Comparison of ENCODE assay signal across 8 cellular contexts in the genomic region with DNA sequence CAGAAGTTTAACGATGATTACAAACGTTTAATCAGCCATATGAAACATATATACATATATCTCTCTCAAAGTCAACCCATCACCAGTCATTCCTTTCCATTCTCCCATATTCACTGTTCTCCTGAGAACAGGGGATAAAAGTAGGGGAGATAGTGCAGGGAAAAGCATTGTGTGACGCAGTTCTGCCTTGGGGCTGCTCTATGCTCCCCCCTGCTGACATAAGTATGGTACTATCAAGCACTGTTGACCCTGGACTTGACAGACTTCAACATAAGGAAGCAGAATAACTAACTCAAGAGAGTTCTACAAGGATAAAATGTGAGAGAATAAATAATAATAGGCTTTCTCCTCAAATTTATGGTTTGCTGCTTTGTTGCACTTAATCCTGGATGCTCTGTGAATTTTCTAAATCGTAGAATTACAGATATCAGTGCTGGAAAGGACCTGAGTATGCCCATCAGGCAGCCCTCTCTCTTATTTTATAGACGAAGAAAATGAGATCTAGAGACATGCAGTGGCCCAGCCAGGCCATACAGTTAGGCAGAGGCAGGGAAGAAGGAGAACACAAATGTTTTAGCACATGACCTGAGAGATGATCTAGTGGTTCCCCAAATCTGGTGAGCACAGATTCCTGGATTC.
DNase-seq lines count a peak whose midpoint lies in the region; ATAC-seq and TF ChIP-seq lines count a peak whose summit lies in the region.

No MANE protein-coding gene starts in this region.

- no peak overlapping the region for H3K4me2 ChIP-seq in H9 (ENCODE audit: insufficient read depth, insufficient read length, low read length)

- H3K9me3 ChIP-seq in H9 (ENCODE audit: control insufficient read depth, low read depth, low read length) (no peaks in the 10 kb centered on the region), adipocyte (ENCODE audit: control insufficient read depth, low read length) (no peaks in the 10 kb centered on the region), iPS DF 6.9 (ENCODE audit: control insufficient read depth, insufficient read depth, low read length) (no peaks in the 10 kb centered on the region), gastroesophageal sphincter (no peaks in the 10 kb centered on the region)

- H3K36me3 ChIP-seq in adipocyte (ENCODE audit: control insufficient read depth, insufficient read depth, low read length, severe bottlenecking) (no peaks in the 10 kb centered on the region), iPS DF 6.9 (ENCODE audit: control insufficient read depth, insufficient read depth, low read length) (no peaks in the 10 kb centered on the region), gastroesophageal sphincter (no peaks in the 10 kb centered on the region)

- H3K56ac ChIP-seq in H9 (ENCODE audit: insufficient read length, low read depth, low read length) = no peak overlapping the region

- no peak overlapping the region for H2BK20ac ChIP-seq in H9 (ENCODE audit: low read depth, low read length, poor library complexity, severe bottlenecking)

- WGBS in H9 (ENCODE audit: extremely low coverage, insufficient read length, low lambda C conversion rate) = no CpG with 5 or more reads among the region's 5 CpGs
- no CpG with 5 or more reads among the region's 5 CpGs for WGBS in iPS DF 6.9 (ENCODE audit: insufficient coverage, insufficient read length)
- 56 to 70% methylated on average over 5 of the region's 5 CpGs for WGBS in gastroesophageal sphincter (ENCODE audit: low coverage in 1 of 2), 2 donors

- H2BK5ac ChIP-seq in H9 (ENCODE audit: insufficient read length, low read length) = no peak overlapping the region

- no peak overlapping the region for H2AFZ ChIP-seq in H9 (ENCODE audit: low read length)

- H2BK15ac ChIP-seq in H9 (ENCODE audit: low read depth, low read length) = no peak overlapping the region

- H3K27ac Mint-ChIP-seq in H9 = no peak overlapping the region

- H3K79me2 ChIP-seq in H9 (ENCODE audit: insufficient read depth, low read length) = no peaks in the 10 kb centered on the region

- no peaks in the 10 kb centered on the region for H3K27me3 Mint-ChIP-seq in H9 (ENCODE audit: low read depth)

- ATAC-seq in HG03135 (IDR thresholded peaks at IDR 0.05; ENCODE audit: unreplicated experiment) = no peak
- no peak for ATAC-seq in gastroesophageal sphincter

- H3T11ph ChIP-seq in H9 (ENCODE audit: low read length) = no peak overlapping the region

- no peaks in the 10 kb centered on the region for H3K23me2 ChIP-seq in H9 (ENCODE audit: insufficient read length, low read depth, low read length, poor library complexity, severe bottlenecking)

- no peak overlapping the region for H3K27ac ChIP-seq in H9 (ENCODE audit: insufficient read length, low read depth, low read length)
- no peak overlapping the region for H3K27ac ChIP-seq in iPS DF 6.9 (ENCODE audit: low read length)
- no peak overlapping the region for H3K27ac ChIP-seq in gastroesophageal sphincter

- DNase-seq in COLO829 (ENCODE audit: low spot score) (peak; percentile 68), H9 (peak; percentile 61), NCI-H748 treated with DMSO at 0.1 percent for 48 hours (lab: John Stamatoyannopoulos, UW) (peak; percentile 7), adipocyte (ENCODE audit: low read depth) (peak; percentile 63), iPS DF 6.9 (ENCODE audit: low read depth, low spot score) (peak; percentile 18)
- peak; percentile 28 for DNase-seq in stimulated activated CD8-positive, alpha-beta memory T cell treated with anti-CD3 and anti-CD28 coated beads, Interleukin-4, amount 100 ng/mL, for 48 hours

- H3K27me3 ChIP-seq in H9 (ENCODE audit: insufficient read depth, low read length) (no peaks in the 10 kb centered on the region), adipocyte (replicated peaks; ENCODE audit: control insufficient read depth, insufficient read depth, low read length) (no peaks in the 10 kb centered on the region), iPS DF 6.9 (ENCODE audit: control insufficient read depth, insufficient read depth, low read length) (no peaks in the 10 kb centered on the region), gastroesophageal sphincter (no peaks in the 10 kb centered on the region)

- H3K4me1 Mint-ChIP-seq in H9 = peaks cover 22 to 40% of the 10 kb centered on the region in 2 experiments

- no peak for TF ChIP-seq EP300 in gastroesophageal sphincter (IDR thresholded peaks at IDR 0.05)

- H4K20me1 ChIP-seq in H9 (ENCODE audit: control insufficient read depth, insufficient read depth, insufficient read length) = no peaks in the 10 kb centered on the region

- H3K4ac ChIP-seq in H9 (ENCODE audit: low read depth, low read length) = no peak overlapping the region

- H3K4me1 ChIP-seq in H9 (ENCODE audit: insufficient read depth, low read length) (no peaks in the 10 kb centered on the region; the same call in 1 of the 2 replicates), adipocyte (ENCODE audit: control insufficient read depth, insufficient read depth, low read length) (peaks cover 16% of the 10 kb centered on the region), iPS DF 6.9 (ENCODE audit: control insufficient read depth, insufficient read depth, low read length) (no peaks in the 10 kb centered on the region), gastroesophageal sphincter (no peaks in the 10 kb centered on the region)

- H2BK120ac ChIP-seq in H9 (ENCODE audit: low read depth, low read length, poor library complexity, severe bottlenecking) = no peak overlapping the region

- H3K79me1 ChIP-seq in H9 (ENCODE audit: insufficient read depth, low read depth, low read length, poor library complexity, severe bottlenecking) = no peaks in the 10 kb centered on the region

- H4K8ac ChIP-seq in H9 (replicated peaks; ENCODE audit: insufficient read length, low read depth, low read length) = no peak overlapping the region

- no peak overlapping the region for H4K5ac ChIP-seq in H9 (ENCODE audit: insufficient read length, low read depth, low read length)

- no peak overlapping the region for H3K14ac ChIP-seq in H9 (ENCODE audit: insufficient read depth, low read length)

- no peak overlapping the region for H4K91ac ChIP-seq in H9 (ENCODE audit: insufficient read length, low read depth, low read length)

- no peaks in the 10 kb centered on the region for H3K9me3 Mint-ChIP-seq in H9

- H3K18ac ChIP-seq in H9 (ENCODE audit: insufficient read length, low read depth, low read length) = no peak overlapping the region

- TF ChIP-seq CTCF in H9 (conservative IDR thresholded peaks at IDR 0.05) = peak; percentile 83
- TF ChIP-seq CTCF in gastroesophageal sphincter (IDR thresholded peaks at IDR 0.05) = peak in 2 of 4 experiments; percentile 14 to 45

- no peak overlapping the region for H2AK5ac ChIP-seq in H9 (ENCODE audit: insufficient read length, low read length)

- no peak overlapping the region for H3K4me3 Mint-ChIP-seq in H9

- H3K4me3 ChIP-seq in adipocyte (ENCODE audit: low read length) (no peak overlapping the region), iPS DF 6.9 (ENCODE audit: low read length) (no peak overlapping the region), gastroesophageal sphincter (no peak overlapping the region)

- H3K9ac ChIP-seq in H9 (ENCODE audit: extremely low read depth, insufficient read length, low read length) = no peak overlapping the region
- H3K9ac ChIP-seq in adipocyte (ENCODE audit: low read length) = no peak overlapping the region

- no peak overlapping the region for H2BK12ac ChIP-seq in H9 (ENCODE audit: insufficient read length, low read depth, low read length)

- no peak for TF ChIP-seq POLR2A in gastroesophageal sphincter (IDR thresholded peaks at IDR 0.05)

- H3K36me3 Mint-ChIP-seq in H9 (ENCODE audit: insufficient read depth in 1 of 3, low read depth in 3 of 3) = no peaks in the 10 kb centered on the region

- no peak overlapping the region for H3K23ac ChIP-seq in H9 (ENCODE audit: insufficient read length, low read depth, low read length)

Comparison
In these comparisons a context has a peak if more than half of its experiments do, and no peak if none do; other contexts are left out.
1. DNase-seq: peak in every context shown above with its lines; median percentile 68 in COLO829; 63 in adipocyte; 61 in H9; 28 in stimulated activated CD8-positive, alpha-beta memory T cell treated with anti-CD3 and anti-CD28 coated beads, Interleukin-4, amount 100 ng/mL, for 48 hours; 18 in iPS DF 6.9; 7 in NCI-H748 treated with DMSO at 0.1 percent for 48 hours.